In genomic region chr12:6957741-6958608, GRCh38 we compare ENCODE assay signal across 12 cellular contexts. TPM values are rescaled to one million over a fixed set of nuclear protein-coding genes. Genes with fewer than 3 reads are reported as not detected.
DNase-seq lines count a peak whose midpoint lies in the region; ATAC-seq lines count a peak whose summit lies in the region.
"Had no signal": no experiment of that assay in that cellular context is flagged by ENCODE, and none has a peak within 500 bp of the region (broad histone marks: within the 10 kb centered on the region; RNA-seq: fewer than 3 reads in every experiment).

No MANE protein-coding gene starts in this region.

- peak overlapping the region; percentile 83 for H3K4me3 Mint-ChIP-seq in activated CD4-positive, alpha-beta T cell treated with anti-CD3 and anti-CD28 coated beads, Interleukin-2, amount 10 ng/mL, durations not matched to agents 7 days and 5 days
- peak overlapping the region; percentile 96 for H3K4me3 Mint-ChIP-seq in stimulated activated memory B cell treated with anti-CD40 and anti-IgM and Interleukin-4, amounts not matched to agents 10 μg/mL and 1 μg/mL and 100 μg/mL, for 72 hours

- no peak for ATAC-seq in stimulated activated memory B cell treated with anti-CD40 and anti-IgM and Interleukin-4, amounts not matched to agents 10 μg/mL and 1 μg/mL and 100 μg/mL, for 72 hours
- no peak for ATAC-seq in GM19035 (IDR thresholded peaks at IDR 0.05; ENCODE audit: unreplicated experiment)
- ATAC-seq: A549, foreskin keratinocyte had no signal

- H3K27ac ChIP-seq in SK-N-MC, result no peak overlapping the region
- peak overlapping the region; percentile 58 to 72 for H3K27ac ChIP-seq in esophagus (ENCODE audit: low read depth in 2 of 2, low read length in 1 of 2)
- H3K27ac ChIP-seq: A549, foreskin keratinocyte had no signal

- no peaks in the 10 kb centered on the region for H3K36me3 ChIP-seq in SK-N-MC (ENCODE audit: insufficient read depth, low read length)
- H3K36me3 ChIP-seq in esophagus (ENCODE audit: control insufficient read depth in 2 of 2, insufficient read depth in 2 of 2, low read length in 1 of 2), result peaks cover 0 to 11% of the 10 kb centered on the region in 2 donors
- H3K36me3 ChIP-seq: MG63 had no signal

- H3K9me3 Mint-ChIP-seq in activated CD4-positive, alpha-beta T cell treated with anti-CD3 and anti-CD28 coated beads, Interleukin-2, amount 10 ng/mL, durations not matched to agents 7 days and 5 days, result no peaks in the 10 kb centered on the region
- H3K9me3 Mint-ChIP-seq in stimulated activated memory B cell treated with anti-CD40 and anti-IgM and Interleukin-4, amounts not matched to agents 10 μg/mL and 1 μg/mL and 100 μg/mL, for 72 hours, result no peaks in the 10 kb centered on the region

- DNase-seq in activated CD4-positive, alpha-beta T cell treated with anti-CD3 and anti-CD28 coated beads, Interleukin-2, amount 10 ng/mL, durations not matched to agents 7 days and 5 days, result no peak
- no peak for DNase-seq in activated CD4-positive, alpha-beta T cell treated with anti-CD3 and anti-CD28 coated beads for 48 hours
- DNase-seq in SK-N-MC (ENCODE audit: low read depth, low spot score) (no peak), NCI-H774 (lab: John Stamatoyannopoulos, UW) (no peak), occipital lobe (lab: John Stamatoyannopoulos, UW) (no peak)
- DNase-seq: foreskin keratinocyte; MG63; stimulated activated CD4-positive, alpha-beta T cell treated with anti-CD3 and anti-CD28 coated beads, Interleukin-2, amount 100 ng/mL, for 48 hours had no signal

- H3K9ac ChIP-seq in SK-N-MC (ENCODE audit: insufficient read length), result peak overlapping the region; percentile 49

- no peaks in the 10 kb centered on the region for H3K27me3 Mint-ChIP-seq in activated CD4-positive, alpha-beta T cell treated with anti-CD3 and anti-CD28 coated beads, Interleukin-2, amount 10 ng/mL, durations not matched to agents 7 days and 5 days
- no peaks in the 10 kb centered on the region for H3K27me3 Mint-ChIP-seq in stimulated activated memory B cell treated with anti-CD40 and anti-IgM and Interleukin-4, amounts not matched to agents 10 μg/mL and 1 μg/mL and 100 μg/mL, for 72 hours

- H3K27ac Mint-ChIP-seq in activated CD4-positive, alpha-beta T cell treated with anti-CD3 and anti-CD28 coated beads, Interleukin-2, amount 10 ng/mL, durations not matched to agents 7 days and 5 days, result peak overlapping the region; percentile 93
- peak overlapping the region; percentile 98 for H3K27ac Mint-ChIP-seq in stimulated activated memory B cell treated with anti-CD40 and anti-IgM and Interleukin-4, amounts not matched to agents 10 μg/mL and 1 μg/mL and 100 μg/mL, for 72 hours

- CTCF ChIA-PET in activated CD4-positive, alpha-beta T cell treated with anti-CD3 and anti-CD28 coated beads, Interleukin-2, amount 10 ng/mL, durations not matched to agents 7 days and 5 days (lab: Charles Lee), result interaction anchor here (0.9 to 13.3 kb wide), 11 partner anchors 14 to 228 kb away, joined by 3 to 388 read pairs (median 3); partner anchors contain the start of genes ATN1, C12orf57, MLF2 and PTPN6

- H3K4me3 ChIP-seq in SK-N-MC, result no peak overlapping the region
- H3K4me3 ChIP-seq in esophagus (ENCODE audit: low read depth in 1 of 2, low read length in 2 of 2), result no peak overlapping the region
- H3K4me3 ChIP-seq: A549, MG63 had no signal

- no peaks in the 10 kb centered on the region for H3K27me3 ChIP-seq in esophagus (ENCODE audit: control insufficient read depth in 1 of 2, insufficient read depth in 2 of 2, low read length in 2 of 2)
- H3K27me3 ChIP-seq: foreskin keratinocyte, MG63 had no signal

- peaks cover 82% of the 10 kb centered on the region for H3K36me3 Mint-ChIP-seq in activated CD4-positive, alpha-beta T cell treated with anti-CD3 and anti-CD28 coated beads, Interleukin-2, amount 10 ng/mL, durations not matched to agents 7 days and 5 days (ENCODE audit: low read depth)
- peaks cover 68% of the 10 kb centered on the region for H3K36me3 Mint-ChIP-seq in stimulated activated memory B cell treated with anti-CD40 and anti-IgM and Interleukin-4, amounts not matched to agents 10 μg/mL and 1 μg/mL and 100 μg/mL, for 72 hours

- 60 to 69% methylated on average over 28 of the region's 28 CpGs for WGBS in esophagus, 2 donors

- H3K4me1 Mint-ChIP-seq in activated CD4-positive, alpha-beta T cell treated with anti-CD3 and anti-CD28 coated beads, Interleukin-2, amount 10 ng/mL, durations not matched to agents 7 days and 5 days, result peaks cover 92% of the 10 kb centered on the region
- H3K4me1 Mint-ChIP-seq in stimulated activated memory B cell treated with anti-CD40 and anti-IgM and Interleukin-4, amounts not matched to agents 10 μg/mL and 1 μg/mL and 100 μg/mL, for 72 hours, result peaks cover 99% of the 10 kb centered on the region

- H3K9me3 ChIP-seq in SK-N-MC (ENCODE audit: low read depth, low read length) (no peaks in the 10 kb centered on the region), esophagus (ENCODE audit: control insufficient read depth in 2 of 2, insufficient read depth in 1 of 2, low read depth in 1 of 2, low read length in 1 of 2) (no peaks in the 10 kb centered on the region)
- H3K9me3 ChIP-seq: A549, MG63 had no signal

- H3K4me1 ChIP-seq in esophagus (ENCODE audit: control insufficient read depth in 2 of 2, insufficient read depth in 2 of 2, low read length in 1 of 2), result peaks cover 3 to 20% of the 10 kb centered on the region in 2 donors

- POLR2A ChIA-PET in activated CD4-positive, alpha-beta T cell treated with anti-CD3 and anti-CD28 coated beads, Interleukin-2, amount 10 ng/mL, durations not matched to agents 7 days and 5 days (lab: Charles Lee), result interaction anchor here (0.6 to 3.6 kb wide), 3 partner anchors 13 to 123 kb away, joined by 3 to 35 read pairs (median 3); partner anchors contain the start of genes C12orf57 and RNU7-1

RNA-seq across cellular contexts. Expression of gene PTPN6, which starts 6.8 kb away (rescaled TPM):
- total RNA-seq in activated CD4-positive, alpha-beta T cell treated with anti-CD3 and anti-CD28 coated beads, Interleukin-2, amount 10 ng/mL, durations not matched to agents 7 days and 5 days, result 100 to 1,000 TPM; 346 to 354 TPM
- 10 to 100 TPM; 19.1 to 38.3 TPM for polyA plus RNA-seq in esophagus
- total RNA-seq in occipital lobe, result 3.1 TPM

RNA-seq across cellular contexts. Expression of gene PHB2, which starts 12.5 kb away (rescaled TPM):
- 100 to 1,000 TPM; 214 to 230 TPM for total RNA-seq in activated CD4-positive, alpha-beta T cell treated with anti-CD3 and anti-CD28 coated beads, Interleukin-2, amount 10 ng/mL, durations not matched to agents 7 days and 5 days
- polyA plus RNA-seq in esophagus, result 100 to 1,000 TPM in 1 of 2 donors, 10 to 100 TPM in 1; 68.5 to 161 TPM
- total RNA-seq in occipital lobe, result 102 TPM

RNA-seq across cellular contexts. Expression of gene EMG1, which starts 12.7 kb away (rescaled TPM):
- total RNA-seq in activated CD4-positive, alpha-beta T cell treated with anti-CD3 and anti-CD28 coated beads, Interleukin-2, amount 10 ng/mL, durations not matched to agents 7 days and 5 days, result 10 to 100 TPM; 41.8 to 53.3 TPM
- polyA plus RNA-seq in esophagus, result 10 to 100 TPM; 13.5 to 29.5 TPM
- 26.0 TPM for total RNA-seq in occipital lobe

RNA-seq across cellular contexts. Expression of gene C12orf57, which starts 14.2 kb away (rescaled TPM):
- total RNA-seq in activated CD4-positive, alpha-beta T cell treated with anti-CD3 and anti-CD28 coated beads, Interleukin-2, amount 10 ng/mL, durations not matched to agents 7 days and 5 days, result 100 to 1,000 TPM; 156 to 181 TPM
- 100 to 1,000 TPM; 108 to 253 TPM for polyA plus RNA-seq in esophagus
- total RNA-seq in occipital lobe, result 243 TPM

RNA-seq across cellular contexts. Expression of gene RNU7-1, which starts 14.4 kb away (rescaled TPM):
- not detected for total RNA-seq in activated CD4-positive, alpha-beta T cell treated with anti-CD3 and anti-CD28 coated beads, Interleukin-2, amount 10 ng/mL, durations not matched to agents 7 days and 5 days
- not detected for polyA plus RNA-seq in esophagus
- not detected for total RNA-seq in occipital lobe
- total RNA-seq: foreskin keratinocyte had no signal
- polyA plus RNA-seq: A549, foreskin keratinocyte had no signal

Comparison
In these comparisons a context has a peak if more than half of its experiments do, and no peak if none do; other contexts are left out.
1. RNA of gene PTPN6, which starts 6.8 kb away (total RNA-seq): 346 to 354 TPM in activated CD4-positive, alpha-beta T cell treated with anti-CD3 and anti-CD28 coated beads, Interleukin-2, amount 10 ng/mL, durations not matched to agents 7 days and 5 days; 3.1 TPM in occipital lobe (single experiment); every median in the first group is over 10 times any median in the second.